8 cellular contexts compared by ENCODE assay signal in genomic region chr1:145985502-145986439, GRCh38. TPM values are rescaled to one million over a fixed set of nuclear protein-coding genes. Genes with fewer than 3 reads are reported as not detected.
DNase-seq lines count a peak whose midpoint lies in the region; ATAC-seq and TF ChIP-seq lines count a peak whose summit lies in the region.

No MANE protein-coding gene starts in this region.

- H2AFZ ChIP-seq in MM.1S (ENCODE audit: low read length) = peak overlapping the region; percentile 33

- H3K27ac ChIP-seq in MM.1S (ENCODE audit: low read length) (peak overlapping the region; percentile 95), sigmoid colon (peak overlapping the region; percentile 92 to 96 (median 94))

- no peak for TF ChIP-seq CTCF in MM.1S (IDR thresholded peaks at IDR 0.05; ENCODE audit: low read length)
- TF ChIP-seq CTCF in sigmoid colon (IDR thresholded peaks at IDR 0.05) = no peak

- 45 to 59% methylated on average over 15 of the region's 15 CpGs for WGBS in sigmoid colon, 2 donors

- POLR2A ChIA-PET in activated CD4-positive, alpha-beta memory T cell treated with anti-CD3 and anti-CD28 coated beads for 36 hours (lab: Charles Lee) = interaction anchor here (0.9 to 1.4 kb wide), 3 partner anchors 11 to 66 kb away, joined by 3 read pairs; partner anchors contain the start of gene TXNIP

- H3K36me3 Mint-ChIP-seq in activated CD4-positive, alpha-beta memory T cell treated with anti-CD3 and anti-CD28 coated beads for 36 hours = no peaks in the 10 kb centered on the region

- no peaks in the 10 kb centered on the region for H3K9me3 ChIP-seq in MM.1S (replicated peaks; ENCODE audit: insufficient read depth, low read length)
- no peaks in the 10 kb centered on the region for H3K9me3 ChIP-seq in sigmoid colon

- intact Hi-C loops in activated CD4-positive, alpha-beta memory T cell treated with anti-CD3 and anti-CD28 coated beads for 36 hours (cut with micrococcal nuclease) = no loop called here
- intact Hi-C loops in Right ventricle myocardium superior (cut with DNase I) (no loop called here), sigmoid colon (cut with DNase I) (no loop called here)

- H3K4me1 ChIP-seq in MM.1S (ENCODE audit: low read length) = peaks cover 55% of the 10 kb centered on the region
- H3K4me1 ChIP-seq in sigmoid colon = peaks cover 0 to 68% (median 64%) of the 10 kb centered on the region in 4 donors

- H3K9me2 ChIP-seq in MM.1S (replicated peaks; ENCODE audit: insufficient read depth, low read length) = no peaks in the 10 kb centered on the region

- H4K20me1 ChIP-seq in MM.1S (ENCODE audit: insufficient read depth, low read length) = no peaks in the 10 kb centered on the region

- ATAC-seq in Right ventricle myocardium superior (ENCODE audit: poor library complexity) = peak; percentile 47
- ATAC-seq in HG03175 (IDR thresholded peaks at IDR 0.05; ENCODE audit: unreplicated experiment) = no peak

- DNase-seq in DMS 273 (lab: John Stamatoyannopoulos, UW; ENCODE audit: unreplicated experiment) = peak; percentile 85
- DNase-seq in MM.1S = no peak
- no peak for DNase-seq in activated CD4-positive, alpha-beta memory T cell treated with anti-CD3 and anti-CD28 coated beads for 36 hours
- peak; percentile 78 for DNase-seq in Right ventricle myocardium superior
- peak; percentile 87 for DNase-seq in sigmoid colon
- DNase-seq in COLO829 (ENCODE audit: low spot score) = no peak
- DNase-seq in NCI-H1694 treated with DMSO at 0.1 percent for 48 hours (lab: John Stamatoyannopoulos, UW) = no peak

- H3K4me3 ChIP-seq in MM.1S (ENCODE audit: low read length) (peak overlapping the region; percentile 3; the same call in 1 of the 2 replicates), sigmoid colon (peak overlapping the region in 3 of 4 donors; percentile 11 to 22 (median 13))

- no peak for TF ChIP-seq EP300 in sigmoid colon (IDR thresholded peaks at IDR 0.05)

- H3K36me3 ChIP-seq in MM.1S (replicated peaks; ENCODE audit: insufficient read depth, low read length) (no peaks in the 10 kb centered on the region), sigmoid colon (no peaks in the 10 kb centered on the region)

- H3K9ac ChIP-seq in MM.1S (ENCODE audit: low read length) = peak overlapping the region; percentile 29; the same call in 1 of the 2 replicates

- peak overlapping the region; percentile 64 for H3K4me2 ChIP-seq in MM.1S (ENCODE audit: low read depth, low read length)

- no peaks in the 10 kb centered on the region for H3K27me3 Mint-ChIP-seq in activated CD4-positive, alpha-beta memory T cell treated with anti-CD3 and anti-CD28 coated beads for 36 hours

- CTCF ChIA-PET in activated CD4-positive, alpha-beta memory T cell treated with anti-CD3 and anti-CD28 coated beads for 36 hours (lab: Charles Lee) = interaction anchor here (0.9 to 2.5 kb wide), 6 partner anchors 8 to 140 kb away, joined by 3 to 9 read pairs (median 4); partner anchors contain the start of gene NUDT17

- peaks cover 57% of the 10 kb centered on the region for H3F3A ChIP-seq in MM.1S (ENCODE audit: insufficient read depth, low read length)

- no peak for TF ChIP-seq POLR2A in sigmoid colon (IDR thresholded peaks at IDR 0.05)

- 0 out of 2 replicates have a peak, but pooled peaks cover 7% of the 10 kb centered on the region for H3K79me2 ChIP-seq in MM.1S (ENCODE audit: low read length)

- no peaks in the 10 kb centered on the region for H3K9me3 Mint-ChIP-seq in activated CD4-positive, alpha-beta memory T cell treated with anti-CD3 and anti-CD28 coated beads for 36 hours

- peaks cover 39% of the 10 kb centered on the region for H3K4me1 Mint-ChIP-seq in activated CD4-positive, alpha-beta memory T cell treated with anti-CD3 and anti-CD28 coated beads for 36 hours (ENCODE audit: low read depth)

- H3K4me3 Mint-ChIP-seq in activated CD4-positive, alpha-beta memory T cell treated with anti-CD3 and anti-CD28 coated beads for 36 hours = peak overlapping the region; percentile 23

- peak overlapping the region; percentile 88 for H3K27ac Mint-ChIP-seq in activated CD4-positive, alpha-beta memory T cell treated with anti-CD3 and anti-CD28 coated beads for 36 hours

- H3K27me3 ChIP-seq in MM.1S (replicated peaks; ENCODE audit: insufficient read depth, low read length) (no peaks in the 10 kb centered on the region), sigmoid colon (no peaks in the 10 kb centered on the region)

RNA-seq across cellular contexts. Expression of gene TXNIP, which starts 10.6 kb away (rescaled TPM):
- 10 to 100 TPM; 82.6 to 88.8 TPM for total RNA-seq in activated CD4-positive, alpha-beta memory T cell treated with anti-CD3 and anti-CD28 coated beads for 36 hours
- total RNA-seq in Right ventricle myocardium superior (980 TPM), sigmoid colon (1,000 to 10,000 TPM; 1,623 to 4,609 (median 1,842) TPM)
- polyA plus RNA-seq in sigmoid colon = 100 to 1,000 TPM; 326 to 783 (median 548) TPM

RNA-seq across cellular contexts. Expression of gene POLR3GL, which starts 21.3 kb away (rescaled TPM):
- 10 to 100 TPM; 27.3 to 30.9 TPM for total RNA-seq in activated CD4-positive, alpha-beta memory T cell treated with anti-CD3 and anti-CD28 coated beads for 36 hours
- total RNA-seq in Right ventricle myocardium superior (49.2 TPM), sigmoid colon (10 to 100 TPM; 23.1 to 32.8 (median 27.4) TPM)
- 10 to 100 TPM; 35.9 to 47.4 (median 40.9) TPM for polyA plus RNA-seq in sigmoid colon

RNA-seq across cellular contexts. Expression of gene ANKRD34A, which starts 21.4 kb away (rescaled TPM):
- 1 to 10 TPM; 4.6 to 4.7 TPM for total RNA-seq in activated CD4-positive, alpha-beta memory T cell treated with anti-CD3 and anti-CD28 coated beads for 36 hours
- 0.59 TPM for total RNA-seq in Right ventricle myocardium superior
- total RNA-seq in sigmoid colon = 1 to 10 TPM in 2 of 4 donors, under 1 TPM in 2; 0.33 to 1.9 (median 1.0) TPM
- polyA plus RNA-seq in sigmoid colon = under 1 TPM in 1 of 3 donors, not detected in 2; 0.41 TPM

RNA-seq across cellular contexts. Expression of gene LIX1L, which starts 28.0 kb away (rescaled TPM):
- 10 to 100 TPM; 46.6 to 47.8 TPM for total RNA-seq in activated CD4-positive, alpha-beta memory T cell treated with anti-CD3 and anti-CD28 coated beads for 36 hours
- total RNA-seq in Right ventricle myocardium superior = 22.9 TPM
- 10 to 100 TPM; 26.9 to 42.5 (median 36.0) TPM for total RNA-seq in sigmoid colon
- polyA plus RNA-seq in sigmoid colon = 1 to 10 TPM; 1.4 to 8.7 (median 3.0) TPM

RNA-seq across cellular contexts. Expression of gene HJV, which starts 35.8 kb away (rescaled TPM):
- total RNA-seq in activated CD4-positive, alpha-beta memory T cell treated with anti-CD3 and anti-CD28 coated beads for 36 hours = not detected
- total RNA-seq in Right ventricle myocardium superior (88.1 TPM), sigmoid colon (not detected)
- not detected for polyA plus RNA-seq in sigmoid colon

Comparison
In these comparisons a context has a peak if more than half of its experiments do, and no peak if none do; other contexts are left out.
1. DNase-seq: peak in DMS 273 (single experiment), Right ventricle myocardium superior (single experiment) and sigmoid colon (single experiment); none in MM.1S (single experiment), activated CD4-positive, alpha-beta memory T cell treated with anti-CD3 and anti-CD28 coated beads for 36 hours (single experiment), COLO829 (single experiment) and NCI-H1694 treated with DMSO at 0.1 percent for 48 hours (single experiment).
2. RNA of gene TXNIP, which starts 10.6 kb away (total RNA-seq): 1,623 to 4,609 TPM in sigmoid colon and 980 TPM in Right ventricle myocardium superior (single experiment); 82.6 to 88.8 TPM in activated CD4-positive, alpha-beta memory T cell treated with anti-CD3 and anti-CD28 coated beads for 36 hours; every median in the first group is over 10 times any median in the second.